ENCODE assay signal across 6 cellular contexts in the genomic region with DNA sequence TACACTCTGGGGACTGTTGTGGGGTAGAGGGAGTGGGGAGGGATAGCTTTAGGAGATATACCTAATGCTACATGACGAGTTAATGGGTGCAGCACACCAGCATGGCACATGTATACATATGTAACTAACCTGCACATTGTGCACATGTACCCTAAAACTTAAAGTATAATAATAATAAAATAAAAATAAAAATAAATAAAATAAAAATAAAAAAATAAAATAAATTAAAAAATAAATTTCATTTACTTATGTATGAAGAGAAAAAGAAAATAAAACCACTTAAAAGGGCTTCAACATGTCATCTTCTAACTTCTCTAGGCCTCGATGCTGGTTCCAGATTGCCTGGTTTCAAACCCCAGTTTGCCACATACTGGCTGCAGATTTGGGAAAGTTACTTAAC. TPM values are rescaled to one million over a fixed set of nuclear protein-coding genes. Genes with fewer than 3 reads are reported as not detected.
"Had no signal": no experiment of that assay in that cellular context is flagged by ENCODE, and none has a peak within 500 bp of the region (broad histone marks: within the 10 kb centered on the region; RNA-seq: fewer than 3 reads in every experiment).

No MANE protein-coding gene starts in this region.

RNA-seq across cellular contexts. Expression of gene HTR1E, which starts 10.2 kb away (rescaled TPM):
- total RNA-seq: GM23248, GM23338, H1, H4, H9, HFFc6 had no signal
